ENCODE assay signal across 8 cellular contexts in genomic region chr5:35853652-35854051, GRCh38. TPM values are rescaled to one million over a fixed set of nuclear protein-coding genes. Genes with fewer than 3 reads are reported as not detected.
DNase-seq lines count a peak whose midpoint lies in the region; ATAC-seq lines count a peak whose summit lies in the region.

No MANE protein-coding gene starts in this region.

- DNase-seq in OCI-M1 (lab: John Stamatoyannopoulos, UW) (peak; percentile 33), left lobe of liver (ENCODE audit: low spot score) (no peak), NCI-H446 treated with DMSO at 0.1 percent for 48 hours (lab: John Stamatoyannopoulos, UW) (no peak), iPS-NIHi11 (ENCODE audit: low spot score) (no peak)
- peak; percentile 76 for DNase-seq in activated CD8-positive, alpha-beta memory T cell treated with anti-CD3 and anti-CD28 coated beads, Interleukin-2, amount 10 ng/mL, durations not matched to agents 7 days and 5 days
- peak; percentile 65 for DNase-seq in stimulated activated naive CD8-positive, alpha-beta T cell treated with anti-CD3 and anti-CD28 coated beads, Interleukin-15, Interleukin-2, amounts not matched to agents 100 U/mL and 50 U/mL, for 24 hours

- CTCF ChIA-PET in activated CD8-positive, alpha-beta memory T cell treated with anti-CD3 and anti-CD28 coated beads, Interleukin-2, amount 10 ng/mL, durations not matched to agents 7 days and 5 days (lab: Charles Lee) = interaction anchor here (1.1 to 4.0 kb wide), 9 partner anchors 15 to 203 kb away, joined by 3 to 13 read pairs (median 4); no protein-coding TSS in a partner anchor

- peaks cover 76% of the 10 kb centered on the region for H3K4me1 Mint-ChIP-seq in activated CD8-positive, alpha-beta memory T cell treated with anti-CD3 and anti-CD28 coated beads, Interleukin-2, amount 10 ng/mL, durations not matched to agents 7 days and 5 days

- H3K9me3 Mint-ChIP-seq in activated CD8-positive, alpha-beta memory T cell treated with anti-CD3 and anti-CD28 coated beads, Interleukin-2, amount 10 ng/mL, durations not matched to agents 7 days and 5 days (ENCODE audit: low read depth) = no peaks in the 10 kb centered on the region

- ATAC-seq in activated CD8-positive, alpha-beta memory T cell treated with anti-CD3 and anti-CD28 coated beads, Interleukin-2, amount 10 ng/mL, durations not matched to agents 7 days and 5 days = peak; percentile 45
- ATAC-seq in left lobe of liver (peak; percentile 28), GM19328 (IDR thresholded peaks at IDR 0.05; ENCODE audit: unreplicated experiment) (no peak), HG03354 (IDR thresholded peaks at IDR 0.05; ENCODE audit: poor library complexity, severe bottlenecking, unreplicated experiment) (no peak)
- ATAC-seq in stimulated activated naive CD8-positive, alpha-beta T cell treated with anti-CD3 and anti-CD28 coated beads, Interleukin-15, Interleukin-2, amounts not matched to agents 100 U/mL and 50 U/mL, for 24 hours = peak; percentile 42

- peak overlapping the region; percentile 96 for H3K27ac Mint-ChIP-seq in activated CD8-positive, alpha-beta memory T cell treated with anti-CD3 and anti-CD28 coated beads, Interleukin-2, amount 10 ng/mL, durations not matched to agents 7 days and 5 days

- H3K36me3 Mint-ChIP-seq in activated CD8-positive, alpha-beta memory T cell treated with anti-CD3 and anti-CD28 coated beads, Interleukin-2, amount 10 ng/mL, durations not matched to agents 7 days and 5 days = peaks cover 5% of the 10 kb centered on the region

- peak overlapping the region; percentile 72 for H3K4me3 Mint-ChIP-seq in activated CD8-positive, alpha-beta memory T cell treated with anti-CD3 and anti-CD28 coated beads, Interleukin-2, amount 10 ng/mL, durations not matched to agents 7 days and 5 days

- H3K27me3 Mint-ChIP-seq in activated CD8-positive, alpha-beta memory T cell treated with anti-CD3 and anti-CD28 coated beads, Interleukin-2, amount 10 ng/mL, durations not matched to agents 7 days and 5 days = no peaks in the 10 kb centered on the region

RNA-seq across cellular contexts. Expression of gene IL7R, which starts 3.0 kb away (rescaled TPM):
- total RNA-seq in activated CD8-positive, alpha-beta memory T cell treated with anti-CD3 and anti-CD28 coated beads, Interleukin-2, amount 10 ng/mL, durations not matched to agents 7 days and 5 days = 10 to 100 TPM; 10.4 to 30.7 TPM
- 2.4 TPM for total RNA-seq in left lobe of liver

Comparison
In these comparisons a context has a peak if more than half of its experiments do, and no peak if none do; other contexts are left out.
1. DNase-seq: peak in OCI-M1 (single experiment), activated CD8-positive, alpha-beta memory T cell treated with anti-CD3 and anti-CD28 coated beads, Interleukin-2, amount 10 ng/mL, durations not matched to agents 7 days and 5 days (single experiment) and stimulated activated naive CD8-positive, alpha-beta T cell treated with anti-CD3 and anti-CD28 coated beads, Interleukin-15, Interleukin-2, amounts not matched to agents 100 U/mL and 50 U/mL, for 24 hours (single experiment); none in left lobe of liver (single experiment), NCI-H446 treated with DMSO at 0.1 percent for 48 hours (single experiment) and iPS-NIHi11 (single experiment).
2. ATAC-seq: peak in activated CD8-positive, alpha-beta memory T cell treated with anti-CD3 and anti-CD28 coated beads, Interleukin-2, amount 10 ng/mL, durations not matched to agents 7 days and 5 days (single experiment), left lobe of liver (single experiment) and stimulated activated naive CD8-positive, alpha-beta T cell treated with anti-CD3 and anti-CD28 coated beads, Interleukin-15, Interleukin-2, amounts not matched to agents 100 U/mL and 50 U/mL, for 24 hours (single experiment); none in GM19328 (single experiment) and HG03354 (single experiment).